Comparison of ENCODE assay signal across 9 cellular contexts in genomic region chr12:57746025-57746424, GRCh38. TPM values are rescaled to one million over a fixed set of nuclear protein-coding genes. Genes with fewer than 3 reads are reported as not detected.
DNase-seq lines count a peak whose midpoint lies in the region; ATAC-seq and TF ChIP-seq lines count a peak whose summit lies in the region.
"Had no signal": no experiment of that assay in that cellular context is flagged by ENCODE, and none has a peak within 500 bp of the region (broad histone marks: within the 10 kb centered on the region; RNA-seq: fewer than 3 reads in every experiment).

No MANE protein-coding gene starts in this region.

- no peak for TF ChIP-seq CTCF in SU-DHL-6 (IDR thresholded peaks at IDR 0.05; ENCODE audit: insufficient read depth, low read length, poor library complexity, severe bottlenecking)
- TF ChIP-seq CTCF in epithelial cell of esophagus (IDR thresholded peaks at IDR 0.05; ENCODE audit: insufficient read depth, low read depth, low read length, missing control alignments) = no peak
- no peak for TF ChIP-seq CTCF in retinal pigment epithelial cell (conservative IDR thresholded peaks at IDR 0.05; ENCODE audit: low read depth, low read length)

- H3K9ac ChIP-seq in SU-DHL-6 (ENCODE audit: low read length) = peak overlapping the region; percentile 74; the same call in 1 of the 2 replicates

- no peaks in the 10 kb centered on the region for H3K9me2 ChIP-seq in SU-DHL-6 (replicated peaks; ENCODE audit: insufficient read depth, low read length)

- peaks cover 32% of the 10 kb centered on the region for H3F3A ChIP-seq in SU-DHL-6 (ENCODE audit: insufficient read depth)

- H2AFZ ChIP-seq in SU-DHL-6 (ENCODE audit: low read depth, low read length, severe bottlenecking) = no peak overlapping the region

- H3K27ac ChIP-seq in SU-DHL-6 (ENCODE audit: low read depth, low read length) = no peak overlapping the region

- H3K27me3 ChIP-seq in H7 (ENCODE audit: control insufficient read depth, insufficient read depth, low read length) = peaks cover 21% of the 10 kb centered on the region
- H3K27me3 ChIP-seq in SU-DHL-6 (ENCODE audit: low read length) = no peaks in the 10 kb centered on the region

- H4K20me1 ChIP-seq in SU-DHL-6 (ENCODE audit: low read depth, low read length) = no peaks in the 10 kb centered on the region

- H3K4me3 ChIP-seq in H7 (ENCODE audit: insufficient read depth, low read depth, low read length) (peak overlapping the region; percentile 81; the same call in 1 of the 2 replicates), SU-DHL-6 (ENCODE audit: insufficient read depth, low read length, poor library complexity, severe bottlenecking) (no peak overlapping the region), epithelial cell of esophagus (ENCODE audit: low read length) (peak overlapping the region; percentile 94), retinal pigment epithelial cell (ENCODE audit: low read length) (peak overlapping the region; percentile 91)

- no peaks in the 10 kb centered on the region for H3K9me3 ChIP-seq in SU-DHL-6 (ENCODE audit: insufficient read depth, low read length)

- H3K4me2 ChIP-seq in SU-DHL-6 (ENCODE audit: low read depth, low read length, poor library complexity, severe bottlenecking) = peak overlapping the region; percentile 87

- peaks cover 17% of the 10 kb centered on the region for H3K79me2 ChIP-seq in SU-DHL-6 (ENCODE audit: insufficient read depth, low read length)

- H3K36me3 ChIP-seq in H7 (replicated peaks; ENCODE audit: control insufficient read depth, insufficient read depth, low read length) (peaks cover 23% of the 10 kb centered on the region), SU-DHL-6 (ENCODE audit: low read length) (peaks cover 10% of the 10 kb centered on the region; the same call in 1 of the 2 replicates)

- DNase-seq in H7 (no peak), epithelial cell of esophagus (ENCODE audit: low read depth) (no peak), retinal pigment epithelial cell (ENCODE audit: low read depth) (no peak), NCI-H1930 (lab: John Stamatoyannopoulos, UW) (no peak), T-helper 9 cell (no peak)
- DNase-seq: small intestine had no signal

- ATAC-seq in HG03045 (IDR thresholded peaks at IDR 0.05; ENCODE audit: unreplicated experiment) = no peak
- no peak for ATAC-seq in GM21526 (IDR thresholded peaks at IDR 0.05; ENCODE audit: low FRiP score, unreplicated experiment)

RNA-seq across cellular contexts. Expression of gene TSPAN31, which starts 1.2 kb away (rescaled TPM):
- total RNA-seq in H7 (2014; rRNA removed; shearing (Covaris generic)) = 12.9 and 17.6 TPM in 2 replicates

RNA-seq across cellular contexts. Expression of gene CDK4, which starts 6.1 kb away (rescaled TPM):
- total RNA-seq in H7 (2014; rRNA removed; shearing (Covaris generic)) = 234 and 275 TPM in 2 replicates

RNA-seq across cellular contexts. Expression of gene AGAP2, which starts 7.5 kb away (rescaled TPM):
- total RNA-seq in H7 (2014; rRNA removed; shearing (Covaris generic)) = 0.30 and 0.35 TPM in 2 replicates

RNA-seq across cellular contexts. Expression of gene MARCHF9, which starts 8.9 kb away (rescaled TPM):
- 1.9 and 4.3 TPM in 2 replicates for total RNA-seq in H7 (2014; rRNA removed; shearing (Covaris generic))

RNA-seq across cellular contexts. Expression of gene CYP27B1, which starts 20.9 kb away (rescaled TPM):
- total RNA-seq in H7 (2014; rRNA removed; shearing (Covaris generic)) = 0.26 and 0.59 TPM in 2 replicates
